Comparison of ENCODE assay signal across 8 cellular contexts in the genomic region with DNA sequence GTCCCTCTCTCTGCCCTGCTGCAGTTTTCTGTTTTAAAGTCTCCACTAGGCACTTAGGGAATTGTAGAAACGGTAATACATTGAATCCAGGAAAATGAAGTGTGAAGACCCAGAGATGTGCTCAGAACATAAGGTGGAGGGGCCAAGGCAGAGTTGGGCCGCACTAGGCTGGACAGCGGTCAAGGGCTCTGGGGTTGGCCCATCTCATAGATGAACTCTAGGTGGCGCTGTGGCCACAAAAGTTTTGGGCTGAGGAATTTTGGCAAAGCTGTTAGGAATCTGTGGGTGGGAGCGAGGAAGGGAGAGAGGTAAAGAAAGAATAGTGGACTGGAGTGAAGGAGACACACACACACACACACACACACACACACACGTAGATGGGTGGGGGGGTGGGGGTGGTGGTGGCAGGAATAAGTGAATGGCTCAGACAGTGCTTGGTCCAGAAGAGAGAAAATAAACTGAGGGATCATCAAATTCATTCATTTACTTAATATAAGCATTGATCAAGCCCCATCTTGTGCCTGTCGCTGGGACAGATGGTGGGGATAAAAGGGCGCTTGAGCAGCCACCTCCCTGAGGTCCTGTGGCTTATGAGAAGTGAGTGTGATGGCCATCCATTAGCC.
DNase-seq lines count a peak whose midpoint lies in the region; ATAC-seq and TF ChIP-seq lines count a peak whose summit lies in the region.

No MANE protein-coding gene starts in this region.

- H3K56ac ChIP-seq in mesendoderm (ENCODE audit: low read length) = no peak overlapping the region

- no CpG with 5 or more reads among the region's 8 CpGs for WGBS in mesendoderm (ENCODE audit: extremely low coverage, insufficient coverage, low lambda C conversion rate)

- no peak overlapping the region for H2AK5ac ChIP-seq in mesendoderm (ENCODE audit: low read length)

- no peak overlapping the region for H2BK120ac ChIP-seq in mesendoderm (ENCODE audit: low read depth, low read length)

- no peak overlapping the region for H3K27ac Mint-ChIP-seq in activated T-helper 2 cell treated with anti-CD3 and anti-CD28 coated beads, Interferon-gamma antibody, Interleukin-2, Interleukin-4, amounts not matched to agents 10 μg/mL and 5 μg/mL and 100 μg/mL, durations not matched to agents 14 hours and 24 hours and 36 hours
- H3K27ac Mint-ChIP-seq in CD8-positive, alpha-beta T cell = no peak overlapping the region

- H3K9me3 ChIP-seq in CD8-positive, alpha-beta T cell (ENCODE audit: low read length) = no peaks in the 10 kb centered on the region

- H3K4me1 Mint-ChIP-seq in activated T-helper 2 cell treated with anti-CD3 and anti-CD28 coated beads, Interferon-gamma antibody, Interleukin-2, Interleukin-4, amounts not matched to agents 10 μg/mL and 5 μg/mL and 100 μg/mL, durations not matched to agents 14 hours and 24 hours and 36 hours (ENCODE audit: low read depth) = no peaks in the 10 kb centered on the region
- H3K4me1 Mint-ChIP-seq in CD8-positive, alpha-beta T cell (ENCODE audit: low read depth) = no peaks in the 10 kb centered on the region

- no peaks in the 10 kb centered on the region for H3K79me2 ChIP-seq in mesendoderm (ENCODE audit: control insufficient read depth, insufficient read depth, low read length)

- no peaks in the 10 kb centered on the region for H3K36me3 ChIP-seq in mesendoderm (ENCODE audit: control insufficient read depth, insufficient read depth, low read length)
- no peaks in the 10 kb centered on the region for H3K36me3 ChIP-seq in CD8-positive, alpha-beta T cell (ENCODE audit: insufficient read depth, low read length)

- no peaks in the 10 kb centered on the region for H3K79me1 ChIP-seq in mesendoderm (ENCODE audit: low read length)

- no peak for ATAC-seq in HG03280 (IDR thresholded peaks at IDR 0.05; ENCODE audit: unreplicated experiment)
- no peak for ATAC-seq in CD8-positive, alpha-beta T cell

- intact Hi-C loops in dorsolateral prefrontal cortex (cut with DNase I) = no loop called here
- intact Hi-C loops in activated T-helper 2 cell treated with anti-CD3 and anti-CD28 coated beads, Interferon-gamma antibody, Interleukin-2, Interleukin-4, amounts not matched to agents 10 μg/mL and 5 μg/mL and 100 μg/mL, durations not matched to agents 14 hours and 24 hours and 36 hours (cut with micrococcal nuclease) = no loop called here
- intact Hi-C loops in CD8-positive, alpha-beta T cell (cut with DNase I, micrococcal nuclease) = no loop called here

- H4K5ac ChIP-seq in mesendoderm (ENCODE audit: low read length) = no peak overlapping the region

- POLR2A ChIA-PET in CD8-positive, alpha-beta T cell (lab: Charles Lee) = no interaction called here

- H3K27me3 ChIP-seq in dorsolateral prefrontal cortex (peaks cover 0 to 62% (median 20%) of the 10 kb centered on the region in 45 donors), mesendoderm (ENCODE audit: insufficient read depth, low read length, poor library complexity) (no peaks in the 10 kb centered on the region)
- peaks cover 2% of the 10 kb centered on the region for H3K27me3 ChIP-seq in CD8-positive, alpha-beta T cell (ENCODE audit: insufficient read depth, low read length)

- no peak overlapping the region for H3K4me3 ChIP-seq in GM12875 (ENCODE audit: low read depth, low read length)
- no peak overlapping the region for H3K4me3 ChIP-seq in dorsolateral prefrontal cortex
- H3K4me3 ChIP-seq in mesendoderm (ENCODE audit: low read length) = no peak overlapping the region
- no peak overlapping the region for H3K4me3 ChIP-seq in CD8-positive, alpha-beta T cell (ENCODE audit: low read depth, low read length)

- no peak overlapping the region for H3K9ac ChIP-seq in mesendoderm (ENCODE audit: low read length)

- no peak overlapping the region for H3K4ac ChIP-seq in mesendoderm (ENCODE audit: low read depth, low read length)

- CTCF ChIA-PET in CD8-positive, alpha-beta T cell (lab: Charles Lee) = interaction anchor here (1.4 kb wide), 1 partner anchor 13 kb away, joined by 3 read pairs; no protein-coding TSS in a partner anchor

- no peak overlapping the region for H4K8ac ChIP-seq in mesendoderm (ENCODE audit: low read depth, low read length)

- H3K27ac ChIP-seq in dorsolateral prefrontal cortex (no peak overlapping the region), mesendoderm (ENCODE audit: low read depth, low read length) (no peak overlapping the region)
- H3K27ac ChIP-seq in CD8-positive, alpha-beta T cell (ENCODE audit: low read depth, low read length) = no peak overlapping the region

- H3K36me3 Mint-ChIP-seq in activated T-helper 2 cell treated with anti-CD3 and anti-CD28 coated beads, Interferon-gamma antibody, Interleukin-2, Interleukin-4, amounts not matched to agents 10 μg/mL and 5 μg/mL and 100 μg/mL, durations not matched to agents 14 hours and 24 hours and 36 hours (ENCODE audit: low read depth) = no peaks in the 10 kb centered on the region
- H3K36me3 Mint-ChIP-seq in CD8-positive, alpha-beta T cell = no peaks in the 10 kb centered on the region

- no peak overlapping the region for H2BK15ac ChIP-seq in mesendoderm (replicated peaks; ENCODE audit: low read depth)

- H3K23ac ChIP-seq in mesendoderm (ENCODE audit: low read length) = no peak overlapping the region

- H3K4me2 ChIP-seq in mesendoderm (ENCODE audit: low read length) = no peak overlapping the region

- H3K4me1 ChIP-seq in mesendoderm (ENCODE audit: control insufficient read depth, low read depth, low read length) = no peaks in the 10 kb centered on the region
- no peaks in the 10 kb centered on the region for H3K4me1 ChIP-seq in CD8-positive, alpha-beta T cell (ENCODE audit: insufficient read depth, low read length)

- H3K4me3 Mint-ChIP-seq in activated T-helper 2 cell treated with anti-CD3 and anti-CD28 coated beads, Interferon-gamma antibody, Interleukin-2, Interleukin-4, amounts not matched to agents 10 μg/mL and 5 μg/mL and 100 μg/mL, durations not matched to agents 14 hours and 24 hours and 36 hours (ENCODE audit: low read depth) = no peak overlapping the region
- no peak overlapping the region for H3K4me3 Mint-ChIP-seq in CD8-positive, alpha-beta T cell

- H2BK5ac ChIP-seq in mesendoderm (ENCODE audit: low read length) = no peak overlapping the region

- TF ChIP-seq CTCF in GM12875 (IDR thresholded peaks at IDR 0.05; ENCODE audit: borderline replicate concordance, insufficient read depth, low read depth, low read length) (peak; percentile 62; the same call in 1 of the 2 replicates), dorsolateral prefrontal cortex (IDR thresholded peaks at IDR 0.05 in 54 of 56, conservative IDR thresholded peaks at IDR 0.05 in 2 of 56; ENCODE audit: low read depth in 1 of 56, partially characterized antibody in 56 of 56) (peak in 55 of 56 donors; percentile 39 to 81 (median 68))
- TF ChIP-seq CTCF in CD8-positive, alpha-beta T cell (IDR thresholded peaks at IDR 0.05) = no peak

- H3K9me3 Mint-ChIP-seq in activated T-helper 2 cell treated with anti-CD3 and anti-CD28 coated beads, Interferon-gamma antibody, Interleukin-2, Interleukin-4, amounts not matched to agents 10 μg/mL and 5 μg/mL and 100 μg/mL, durations not matched to agents 14 hours and 24 hours and 36 hours = peaks cover 11% of the 10 kb centered on the region
- peaks cover 14% of the 10 kb centered on the region for H3K9me3 Mint-ChIP-seq in CD8-positive, alpha-beta T cell

- DNase-seq in NCI-H524 treated with DMSO at 0.1 percent for 48 hours (lab: John Stamatoyannopoulos, UW) (peak; percentile 12), dorsolateral prefrontal cortex (peak in 1 of 10 donors; percentile 34), mesendoderm (peak; percentile 67), SIG-M5 (lab: John Stamatoyannopoulos, UW) (no peak)
- DNase-seq in activated T-helper 2 cell treated with anti-CD3 and anti-CD28 coated beads, Interferon-gamma antibody, Interleukin-2, Interleukin-4, amounts not matched to agents 10 μg/mL and 5 μg/mL and 100 μg/mL, durations not matched to agents 14 hours and 24 hours and 36 hours (ENCODE audit: low spot score) = no peak
- DNase-seq in CD8-positive, alpha-beta T cell = no peak

- H3K27me3 Mint-ChIP-seq in activated T-helper 2 cell treated with anti-CD3 and anti-CD28 coated beads, Interferon-gamma antibody, Interleukin-2, Interleukin-4, amounts not matched to agents 10 μg/mL and 5 μg/mL and 100 μg/mL, durations not matched to agents 14 hours and 24 hours and 36 hours (ENCODE audit: low read depth) = peaks cover 19% of the 10 kb centered on the region
- H3K27me3 Mint-ChIP-seq in CD8-positive, alpha-beta T cell (ENCODE audit: low read depth) = peaks cover 42% of the 10 kb centered on the region

- no peak overlapping the region for H3K18ac ChIP-seq in mesendoderm (ENCODE audit: low read length)

Comparison
In these comparisons a context has a peak if more than half of its experiments do, and no peak if none do; other contexts are left out.
1. DNase-seq: peak in NCI-H524 treated with DMSO at 0.1 percent for 48 hours (single experiment) and mesendoderm (single experiment); none in activated T-helper 2 cell treated with anti-CD3 and anti-CD28 coated beads, Interferon-gamma antibody, Interleukin-2, Interleukin-4, amounts not matched to agents 10 μg/mL and 5 μg/mL and 100 μg/mL, durations not matched to agents 14 hours and 24 hours and 36 hours (single experiment), CD8-positive, alpha-beta T cell (0 of 7) and SIG-M5 (single experiment).